In genomic region chr16:2881783-2882459, GRCh38 we compare ENCODE assay signal across 8 cellular contexts. TPM values are rescaled to one million over a fixed set of nuclear protein-coding genes. Genes with fewer than 3 reads are reported as not detected.
DNase-seq lines count a peak whose midpoint lies in the region; ATAC-seq and TF ChIP-seq lines count a peak whose summit lies in the region.
"Not testable (repeated sequence)": the region's sequence is repeated elsewhere in the genome, so short reads cannot be mapped to it uniquely, and the experiment has no call there.

No MANE protein-coding gene starts in this region.

- BruUV-seq in Caco-2 (replicated peaks; lab: Mats Ljungman, UMichigan), result not testable (repeated sequence)

- peaks cover 16% of the 10 kb centered on the region for H3K9me3 ChIP-seq in Caco-2
- H3K9me3 ChIP-seq in Karpas-422 (ENCODE audit: low read length); gastroesophageal sphincter; muscle layer of duodenum (ENCODE audit: control insufficient read depth in 1 of 2, low read length in 2 of 2): not testable (repeated sequence)

- peak overlapping the region; percentile 73 for H3K4me3 ChIP-seq in Caco-2 (ENCODE audit: low read depth, low read length)
- peak overlapping the region; percentile 92 for H3K4me3 ChIP-seq in Karpas-422 (ENCODE audit: low read length)
- peak overlapping the region; percentile 86 to 90 for H3K4me3 ChIP-seq in gastroesophageal sphincter
- peak overlapping the region; percentile 53 to 74 for H3K4me3 ChIP-seq in muscle layer of duodenum (ENCODE audit: low read depth in 1 of 2, low read length in 2 of 2)

- not testable (repeated sequence) for H3K9me2 ChIP-seq in Karpas-422 (replicated peaks; ENCODE audit: insufficient read depth, low read length)

- H3K4me2 ChIP-seq in Karpas-422 (ENCODE audit: low read depth, low read length, poor library complexity, severe bottlenecking), result peak overlapping the region; percentile 90

- H3K36me3 ChIP-seq in Caco-2 (ENCODE audit: control insufficient read depth, insufficient read depth, low read length); Karpas-422 (ENCODE audit: insufficient read depth, low read length); gastroesophageal sphincter; muscle layer of duodenum (ENCODE audit: control insufficient read depth in 1 of 2, insufficient read depth in 2 of 2, low read length in 2 of 2): not testable (repeated sequence)

- H3K4me1 ChIP-seq in Caco-2; Karpas-422 (ENCODE audit: low read length); muscle layer of duodenum (ENCODE audit: control insufficient read depth in 1 of 2, insufficient read depth in 2 of 2, low read length in 2 of 2): not testable (repeated sequence)
- H3K4me1 ChIP-seq in gastroesophageal sphincter, result peaks cover 0 to 20% (median 4%) of the 10 kb centered on the region in 3 donors

- ATAC-seq in GM21737 (IDR thresholded peaks at IDR 0.05; ENCODE audit: unreplicated experiment), result peak; percentile 6
- peak; percentile 21 for ATAC-seq in gastroesophageal sphincter
- ATAC-seq in stimulated activated memory B cell treated with anti-CD40 and anti-IgM and Interleukin-4, amounts not matched to agents 10 μg/mL and 1 μg/mL and 100 μg/mL, for 72 hours, result peak; percentile 38

- peak; percentile 54 to 60 for DNase-seq in Caco-2
- peak; percentile 77 for DNase-seq in Karpas-422
- DNase-seq in SKM-1 treated with dmso at 0.1 percent for 144 hours (lab: John Stamatoyannopoulos, UW; ENCODE audit: unreplicated experiment), result peak; percentile 25

- POLR2A ChIA-PET in Caco-2 (lab: Charles Lee), result interaction anchor here (1.0 to 1.8 kb wide), 5 partner anchors 14 to 30 kb away, joined by 4 to 18 read pairs (median 5); partner anchors contain the start of gene FLYWCH1

- H3K27ac Mint-ChIP-seq in Caco-2 (ENCODE audit: unreplicated experiment), result peak overlapping the region; percentile 65
- peak overlapping the region; percentile 86 for H3K27ac Mint-ChIP-seq in stimulated activated memory B cell treated with anti-CD40 and anti-IgM and Interleukin-4, amounts not matched to agents 10 μg/mL and 1 μg/mL and 100 μg/mL, for 72 hours

- CTCF ChIA-PET in Caco-2 (lab: Charles Lee), result interaction anchor here (0.8 to 2.6 kb wide), 11 partner anchors 13 to 199 kb away, joined by 3 to 16 read pairs (median 5); partner anchors contain the start of genes KCTD5 and PRSS22

- not testable (repeated sequence) for TF ChIP-seq CTCF in Caco-2 (IDR thresholded peaks at IDR 0.05; ENCODE audit: insufficient read depth in 1 of 2, low read depth in 1 of 2, low read length in 1 of 2, severe bottlenecking in 1 of 2, unreplicated experiment in 1 of 2); gastroesophageal sphincter (IDR thresholded peaks at IDR 0.05)

- not testable (repeated sequence) for TF ChIP-seq EP300 in gastroesophageal sphincter (IDR thresholded peaks at IDR 0.05)

- H3K9me3 Mint-ChIP-seq in Caco-2 (ENCODE audit: unreplicated experiment); stimulated activated memory B cell treated with anti-CD40 and anti-IgM and Interleukin-4, amounts not matched to agents 10 μg/mL and 1 μg/mL and 100 μg/mL, for 72 hours: not testable (repeated sequence)

- H3K27me3 ChIP-seq in Caco-2 (replicated peaks; ENCODE audit: control insufficient read depth, insufficient read depth, low read length); Karpas-422 (ENCODE audit: low read length); gastroesophageal sphincter; muscle layer of duodenum (ENCODE audit: low read depth, low read length): not testable (repeated sequence)

- intact Hi-C loops in Caco-2 (cut with micrococcal nuclease; ENCODE audit: unreplicated experiment), result not testable (repeated sequence)

- H3K4me1 Mint-ChIP-seq in Caco-2 (ENCODE audit: low read depth, unreplicated experiment); stimulated activated memory B cell treated with anti-CD40 and anti-IgM and Interleukin-4, amounts not matched to agents 10 μg/mL and 1 μg/mL and 100 μg/mL, for 72 hours: not testable (repeated sequence)

- H2AFZ ChIP-seq in Karpas-422 (ENCODE audit: low read length), result peak overlapping the region; percentile 64; the same call in 1 of the 2 replicates

- H3K9ac ChIP-seq in Karpas-422 (ENCODE audit: low read length), result peak overlapping the region; percentile 88

- H3K4me3 Mint-ChIP-seq in Caco-2 (ENCODE audit: unreplicated experiment), result peak overlapping the region; percentile 80
- peak overlapping the region; percentile 85 for H3K4me3 Mint-ChIP-seq in stimulated activated memory B cell treated with anti-CD40 and anti-IgM and Interleukin-4, amounts not matched to agents 10 μg/mL and 1 μg/mL and 100 μg/mL, for 72 hours

- H3K79me2 ChIP-seq in Karpas-422 (ENCODE audit: low read length), result peaks cover 14% of the 10 kb centered on the region

- H4K20me1 ChIP-seq in Karpas-422 (ENCODE audit: insufficient read depth, low read depth, low read length), result not testable (repeated sequence)

- H3K27me3 Mint-ChIP-seq in Caco-2 (ENCODE audit: insufficient read depth, unreplicated experiment); stimulated activated memory B cell treated with anti-CD40 and anti-IgM and Interleukin-4, amounts not matched to agents 10 μg/mL and 1 μg/mL and 100 μg/mL, for 72 hours: not testable (repeated sequence)

- not testable (repeated sequence) for TF ChIP-seq POLR2A in gastroesophageal sphincter (IDR thresholded peaks at IDR 0.05)

- H3K36me3 Mint-ChIP-seq in Caco-2 (ENCODE audit: insufficient read depth, unreplicated experiment); stimulated activated memory B cell treated with anti-CD40 and anti-IgM and Interleukin-4, amounts not matched to agents 10 μg/mL and 1 μg/mL and 100 μg/mL, for 72 hours: not testable (repeated sequence)

- 6 to 9% methylated on average over 9 to 13 of the region's 41 CpGs for WGBS in gastroesophageal sphincter (ENCODE audit: low coverage in 1 of 2), 2 donors

- H3K27ac ChIP-seq in Karpas-422 (ENCODE audit: low read length); muscle layer of duodenum (ENCODE audit: low read length): not testable (repeated sequence)
- H3K27ac ChIP-seq in angular gyrus (ENCODE audit: low read depth, low read length), result peak overlapping the region; percentile 80
- H3K27ac ChIP-seq in gastroesophageal sphincter, result peak overlapping the region; percentile 95 to 99 (median 96)

RNA-seq across cellular contexts. Expression of gene FLYWCH2, which starts 1.1 kb away (rescaled TPM):
- total RNA-seq in Caco-2 (2022), result 26.0 and 28.7 TPM in 2 replicates
- total RNA-seq in Karpas-422 (2014; rRNA removed; shearing (Covaris generic); ENCODE audit: low replicate concordance), result 63.5 and 85.1 TPM in 2 replicates
- total RNA-seq in gastroesophageal sphincter, result 10 to 100 TPM; 21.9 to 69.1 (median 38.8) TPM

RNA-seq across cellular contexts. Expression of gene PRSS22, which starts 24.0 kb away (rescaled TPM):
- total RNA-seq in Caco-2 (2022), result 131 TPM in 2 replicates
- total RNA-seq in Karpas-422 (2014; rRNA removed; shearing (Covaris generic); ENCODE audit: low replicate concordance), result not detected in 2 replicates
- 1 to 10 TPM in 2 of 4 donors, not detected in 2; 1.0 to 2.7 TPM for total RNA-seq in gastroesophageal sphincter

RNA-seq across cellular contexts. Expression of gene FLYWCH1, which starts 29.8 kb away (rescaled TPM):
- total RNA-seq in Caco-2 (2022) (23.3 and 27.9 TPM in 2 replicates), gastroesophageal sphincter (10 to 100 TPM; 34.5 to 66.5 (median 51.2) TPM)
- total RNA-seq in Karpas-422 (2014; rRNA removed; shearing (Covaris generic); ENCODE audit: low replicate concordance), result 11.0 and 22.7 TPM in 2 replicates

RNA-seq across cellular contexts. Expression of gene ZG16B, which starts 51.8 kb away (rescaled TPM):
- total RNA-seq in Caco-2 (2022), result 0.34 TPM in 1 of 2 replicates, not detected in the other
- not detected in 2 replicates for total RNA-seq in Karpas-422 (2014; rRNA removed; shearing (Covaris generic); ENCODE audit: low replicate concordance)
- 10 to 100 TPM in 1 of 4 donors, not detected in 3; 37.5 TPM for total RNA-seq in gastroesophageal sphincter

Comparison
In these comparisons a context has a peak if more than half of its experiments do, and no peak if none do; other contexts are left out.
1. DNase-seq: peak in every context shown above with its lines; median percentile 77 in Karpas-422; 57 in Caco-2; 25 in SKM-1 treated with dmso at 0.1 percent for 144 hours.
2. RNA of gene PRSS22, which starts 24.0 kb away (total RNA-seq): 131 TPM in Caco-2; 1.0 to 2.7 TPM in gastroesophageal sphincter and not detected in Karpas-422; every median in the first group is over 10 times any median in the second.
3. Peak in every context shown above with its lines, with median percentiles within 50 percentile points of each other: H3K4me3 ChIP-seq and ATAC-seq.